In genomic region chr5:143359869-143360268, GRCh38 we compare ENCODE assay signal across 1 cellular context.
A peak's percentile ranks its signal among the peaks of the same experiment; 100 is the strongest.
TF ChIP-seq lines count a peak whose summit lies in the region.

No MANE protein-coding gene starts in this region.

TF ChIP-seq in GM12878, 131 proteins besides CTCF, POLR2A, EP300 and RAD21 (continued from another document):
- TF ChIP-seq MXI1 (IDR thresholded peaks at IDR 0.05; ENCODE audit: low read depth, low read length) (peak; percentile 18; the same call in 1 of the 2 replicates), HDAC6 (IDR thresholded peaks at IDR 0.05; ENCODE audit: unreplicated experiment) (no peak), MEF2A (IDR thresholded peaks at IDR 0.05; ENCODE audit: insufficient read depth, low read depth, low read length) (peak; percentile 63; the same call in 1 of the 2 replicates), IRF4 (IDR thresholded peaks at IDR 0.05; ENCODE audit: low read depth, low read length) (no peak), ZBTB33 (IDR thresholded peaks at IDR 0.05) (no peak), BHLHE40 (IDR thresholded peaks at IDR 0.05; ENCODE audit: borderline replicate concordance in 1 of 2, low read depth in 2 of 2, low read length in 1 of 2) (0 out of 4 replicates have a peak, but pooled peaks of 1 of the 2 experiments have one; percentile 39)
